Comparison of ENCODE assay signal across 9 cellular contexts in the genomic region with DNA sequence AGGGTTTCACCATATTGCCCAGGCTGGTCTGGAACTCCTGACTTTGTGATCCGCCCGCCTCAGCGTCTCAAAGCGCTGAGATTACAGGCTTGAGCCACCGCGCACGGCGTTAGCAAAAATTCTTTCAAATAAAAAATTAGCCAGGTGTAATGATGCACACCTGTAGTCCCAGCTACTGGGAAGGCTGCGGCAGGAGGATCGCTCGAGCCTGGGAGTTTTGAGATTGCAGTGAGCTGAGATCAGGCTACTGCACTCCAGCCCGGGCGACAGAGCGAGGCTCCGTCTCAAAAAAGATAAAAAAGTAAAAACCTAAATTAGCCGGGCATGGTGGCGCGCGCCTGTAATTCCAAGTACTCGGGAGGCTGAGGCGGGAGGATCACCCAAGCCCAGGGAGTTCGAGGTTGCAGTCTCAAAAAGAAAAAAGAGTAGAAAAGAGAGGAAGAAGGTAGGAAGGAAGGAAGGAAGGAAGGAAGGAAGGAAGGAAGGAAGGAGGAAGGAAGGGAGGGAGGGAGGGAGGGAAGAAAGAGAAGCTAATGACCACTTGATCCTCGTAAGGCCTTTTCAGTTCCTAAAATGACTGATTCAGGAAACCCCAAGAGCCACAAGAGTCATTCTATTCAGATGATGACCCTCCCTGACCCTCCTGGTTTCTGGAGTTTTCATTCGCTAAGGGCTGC. TPM values are rescaled to one million over a fixed set of nuclear protein-coding genes. Genes with fewer than 3 reads are reported as not detected.
DNase-seq lines count a peak whose midpoint lies in the region; TF ChIP-seq lines count a peak whose summit lies in the region.
"Had no signal": no experiment of that assay in that cellular context is flagged by ENCODE, and none has a peak within 500 bp of the region (broad histone marks: within the 10 kb centered on the region; RNA-seq: fewer than 3 reads in every experiment).

No MANE protein-coding gene starts in this region.

- H3K4me1 Mint-ChIP-seq in dendritic cell treated with granulocyte-macrophage colony-stimulating factor and Interleukin-4, amounts not matched to agents 40 ng/mL and 50 ng/mL, for 4 days (ENCODE audit: low read depth) = peaks cover 52% of the 10 kb centered on the region
- H3K4me1 Mint-ChIP-seq in neural crest cell = peaks cover 9% of the 10 kb centered on the region

- intact Hi-C loops in dendritic cell treated with granulocyte-macrophage colony-stimulating factor and Interleukin-4, amounts not matched to agents 40 ng/mL and 50 ng/mL, for 4 days (cut with micrococcal nuclease) = no loop called here

- peak overlapping the region; percentile 94 for H3K27ac Mint-ChIP-seq in dendritic cell treated with granulocyte-macrophage colony-stimulating factor and Interleukin-4, amounts not matched to agents 40 ng/mL and 50 ng/mL, for 4 days
- peak overlapping the region; percentile 62 for H3K27ac Mint-ChIP-seq in neural crest cell (ENCODE audit: unreplicated experiment)

- peak overlapping the region; percentile 92; the same call in 1 of the 2 replicates for H3K4me3 ChIP-seq in H7 (ENCODE audit: insufficient read depth, low read depth, low read length)

- H3K27me3 Mint-ChIP-seq in dendritic cell treated with granulocyte-macrophage colony-stimulating factor and Interleukin-4, amounts not matched to agents 40 ng/mL and 50 ng/mL, for 4 days = peaks cover 55% of the 10 kb centered on the region
- H3K27me3 Mint-ChIP-seq in neural crest cell (ENCODE audit: low read depth) = no peaks in the 10 kb centered on the region

- peak overlapping the region; percentile 85 for H3K4me3 Mint-ChIP-seq in dendritic cell treated with granulocyte-macrophage colony-stimulating factor and Interleukin-4, amounts not matched to agents 40 ng/mL and 50 ng/mL, for 4 days
- peak overlapping the region; percentile 90 for H3K4me3 Mint-ChIP-seq in neural crest cell

- H3K27me3 ChIP-seq in H7 (ENCODE audit: control insufficient read depth, insufficient read depth, low read length) = no peaks in the 10 kb centered on the region

- H3K36me3 ChIP-seq in H7 (replicated peaks; ENCODE audit: control insufficient read depth, insufficient read depth, low read length) = no peaks in the 10 kb centered on the region

- no peak for TF ChIP-seq CTCF in neural crest cell (conservative IDR thresholded peaks at IDR 0.05)

- no peaks in the 10 kb centered on the region for H3K9me3 Mint-ChIP-seq in dendritic cell treated with granulocyte-macrophage colony-stimulating factor and Interleukin-4, amounts not matched to agents 40 ng/mL and 50 ng/mL, for 4 days
- no peaks in the 10 kb centered on the region for H3K9me3 Mint-ChIP-seq in neural crest cell

- DNase-seq in GF-D8 (lab: John Stamatoyannopoulos, UW) (peak; percentile 74), H7 (no peak), NOMO-1 treated with DMSO at 0.1 percent for 48 hours (lab: John Stamatoyannopoulos, UW; ENCODE audit: unreplicated experiment) (peak; percentile 80), neural crest cell (ENCODE audit: low read depth, low spot score) (no peak), ecto neural progenitor cell (ENCODE audit: low spot score) (no peak), medulla oblongata (ENCODE audit: extremely low spot score) (no peak), NCI-H2107 treated with DMSO at 0.1 percent for 48 hours (lab: John Stamatoyannopoulos, UW; ENCODE audit: unreplicated experiment) (no peak)

- H3K36me3 Mint-ChIP-seq in dendritic cell treated with granulocyte-macrophage colony-stimulating factor and Interleukin-4, amounts not matched to agents 40 ng/mL and 50 ng/mL, for 4 days (ENCODE audit: low read depth) = no peaks in the 10 kb centered on the region
- no peaks in the 10 kb centered on the region for H3K36me3 Mint-ChIP-seq in neural crest cell (ENCODE audit: low read depth)

RNA-seq across cellular contexts. Expression of gene SRL, which starts 59.2 kb away (rescaled TPM):
- 0.07 TPM in 1 of 2 replicates, not detected in the other for total RNA-seq in H7 (2014; rRNA removed; shearing (Covaris generic))
- 0.32 and 0.40 TPM in 2 replicates for total RNA-seq in neural crest cell
- total RNA-seq: SK-MEL-5 had no signal

Comparison
In these comparisons a context has a peak if more than half of its experiments do, and no peak if none do; other contexts are left out.
1. DNase-seq: peak in GF-D8 (single experiment) and NOMO-1 treated with DMSO at 0.1 percent for 48 hours (single experiment); none in H7 (single experiment), neural crest cell (single experiment), ecto neural progenitor cell (single experiment), medulla oblongata (single experiment) and NCI-H2107 treated with DMSO at 0.1 percent for 48 hours (single experiment).